Comparison of ENCODE assay signal across 24 cellular contexts in the genomic region with DNA sequence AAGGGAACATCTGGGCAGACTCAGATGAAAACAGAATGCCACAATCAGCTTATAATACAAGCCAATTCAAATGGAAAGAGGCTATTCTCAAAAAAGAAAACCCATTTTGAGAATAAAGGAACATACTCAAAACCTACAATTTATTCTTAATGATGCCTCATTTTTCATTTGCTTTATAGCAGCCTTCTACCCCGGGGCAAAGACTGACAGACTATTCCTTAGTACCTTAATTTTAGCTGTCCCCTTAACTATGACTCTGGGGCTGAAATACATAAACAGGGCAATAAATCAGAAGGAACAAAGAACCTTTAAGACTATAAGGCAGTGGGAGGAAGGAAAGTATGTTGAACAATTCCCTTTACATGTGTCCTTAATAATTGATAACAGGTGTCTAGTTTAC.
"Had no signal": no experiment of that assay in that cellular context is flagged by ENCODE, and none has a peak within 500 bp of the region (broad histone marks: within the 10 kb centered on the region; RNA-seq: fewer than 3 reads in every experiment).

No MANE protein-coding gene starts in this region.

- H3K36me3 Mint-ChIP-seq: natural killer cell had no signal

- H3K27me3 ChIP-seq: cardiac muscle cell, right lobe of liver had no signal

- H2AFZ ChIP-seq: parathyroid adenoma had no signal

- DNase-seq: activated CD4-positive, alpha-beta T cell treated with anti-CD3 and anti-CD28 coated beads for 1 hour; activated CD4-positive, alpha-beta T cell treated with anti-CD3 and anti-CD28 coated beads, Interleukin-2, amount 50 U/mL, for 4 hours; activated gamma-delta T cell treated with Interleukin-2 at 50 U/mL for 16 hours; activated T-cell treated with anti-CD3 and anti-CD28 coated beads, Interleukin-2, amount 50 U/mL, for 72 hours; amniotic stem cell; dermis blood vessel endothelial cell; effector memory CD4-positive, alpha-beta T cell; foreskin melanocyte; glutamatergic neuron; hippocampal formation; left cardiac atrium; lower lobe of right lung; natural killer cell; right lobe of liver; small intestine; stimulated activated CD4-positive, alpha-beta T cell treated with anti-CD3 and anti-CD28 coated beads, Interleukin-15, amount 100 ng/mL, for 24 hours; stimulated activated CD4-positive, alpha-beta T cell treated with anti-CD3 and anti-CD28 coated beads, Interleukin-4, amount 100 ng/mL, for 1 hour; stimulated activated naive CD8-positive, alpha-beta T cell treated with anti-CD3 and anti-CD28 coated beads, Interleukin-15, amount 100 ng/mL, for 72 hours; trophoblast cell; WERI-Rb-1 had no signal

- H3K9ac ChIP-seq: parathyroid adenoma had no signal

- H3K9me3 ChIP-seq: right lobe of liver had no signal

- H3K27ac ChIP-seq: cardiac muscle cell, epithelial cell of prostate, lower lobe of right lung, parathyroid adenoma, right lobe of liver, WERI-Rb-1 had no signal

- H3K36me3 ChIP-seq: cardiac muscle cell, lower lobe of right lung, right lobe of liver, WERI-Rb-1 had no signal

- H3K27me3 Mint-ChIP-seq: activated naive CD8-positive, alpha-beta T cell; stimulated activated naive CD8-positive, alpha-beta T cell treated with anti-CD3 and anti-CD28 coated beads, Interleukin-15, amount 100 ng/mL, for 72 hours had no signal

- H3K4me3 ChIP-seq: cardiac muscle cell, lower lobe of right lung, right lobe of liver had no signal

- H3K27ac Mint-ChIP-seq: activated naive CD8-positive, alpha-beta T cell; activated T-cell treated with anti-CD3 and anti-CD28 coated beads, Interleukin-2, amount 50 U/mL, for 72 hours; natural killer cell; stimulated activated naive CD8-positive, alpha-beta T cell treated with anti-CD3 and anti-CD28 coated beads, Interleukin-15, amount 100 ng/mL, for 72 hours had no signal

- H3K4me1 ChIP-seq: lower lobe of right lung, parathyroid adenoma, right lobe of liver had no signal

- H3K4me3 Mint-ChIP-seq: activated naive CD8-positive, alpha-beta T cell; activated T-cell treated with anti-CD3 and anti-CD28 coated beads, Interleukin-2, amount 50 U/mL, for 72 hours; natural killer cell; stimulated activated naive CD8-positive, alpha-beta T cell treated with anti-CD3 and anti-CD28 coated beads, Interleukin-15, amount 100 ng/mL, for 72 hours had no signal

- H3K79me2 ChIP-seq: parathyroid adenoma had no signal

- H3K4me1 Mint-ChIP-seq: stimulated activated naive CD8-positive, alpha-beta T cell treated with anti-CD3 and anti-CD28 coated beads, Interleukin-15, amount 100 ng/mL, for 72 hours had no signal
